18 cellular contexts compared by ENCODE assay signal in genomic region chr20:2762578-2763131, GRCh38.
"Had no signal": no experiment of that assay in that cellular context is flagged by ENCODE, and none has a peak within 500 bp of the region (broad histone marks: within the 10 kb centered on the region; RNA-seq: fewer than 3 reads in every experiment).

No MANE protein-coding gene starts in this region.

- H3K36me3 Mint-ChIP-seq: stimulated activated naive B cell treated with anti-CD40 and anti-IgM and Interleukin-4, amounts not matched to agents 10 μg/mL and 1 μg/mL and 100 μg/mL, for 72 hours had no signal

- H3K9me3 Mint-ChIP-seq: activated T-cell treated with anti-CD3 and anti-CD28 coated beads, Interleukin-2, amount 50 U/mL, for 24 hours; activated T-helper 2 cell treated with anti-CD3 and anti-CD28 coated beads, Interferon-gamma antibody, Interleukin-2, Interleukin-4, amounts not matched to agents 10 μg/mL and 5 μg/mL and 100 μg/mL, durations not matched to agents 14 hours and 24 hours and 36 hours; nephron; stimulated activated naive B cell treated with anti-CD40 and anti-IgM and Interleukin-4, amounts not matched to agents 10 μg/mL and 1 μg/mL and 100 μg/mL, for 72 hours had no signal

- H3K27ac ChIP-seq: body of pancreas, colonic mucosa, lower lobe of right lung had no signal

- H3K27ac Mint-ChIP-seq: activated CD4-positive, alpha-beta T cell treated with anti-CD3 and anti-CD28 coated beads for 36 hours; activated T-cell treated with anti-CD3 and anti-CD28 coated beads, Interleukin-2, amount 50 U/mL, for 24 hours; activated T-helper 2 cell treated with anti-CD3 and anti-CD28 coated beads, Interferon-gamma antibody, Interleukin-2, Interleukin-4, amounts not matched to agents 10 μg/mL and 5 μg/mL and 100 μg/mL, durations not matched to agents 14 hours and 24 hours and 36 hours; nephron; stimulated activated naive B cell treated with anti-CD40 and anti-IgM and Interleukin-4, amounts not matched to agents 10 μg/mL and 1 μg/mL and 100 μg/mL, for 72 hours had no signal

- H3K4me3 Mint-ChIP-seq: activated CD4-positive, alpha-beta T cell treated with anti-CD3 and anti-CD28 coated beads for 36 hours; activated T-cell treated with anti-CD3 and anti-CD28 coated beads, Interleukin-2, amount 50 U/mL, for 24 hours; nephron; stimulated activated naive B cell treated with anti-CD40 and anti-IgM and Interleukin-4, amounts not matched to agents 10 μg/mL and 1 μg/mL and 100 μg/mL, for 72 hours had no signal

- H3K27me3 ChIP-seq: body of pancreas, colonic mucosa had no signal

- H3K4me1 Mint-ChIP-seq: activated CD4-positive, alpha-beta T cell treated with anti-CD3 and anti-CD28 coated beads for 36 hours; stimulated activated naive B cell treated with anti-CD40 and anti-IgM and Interleukin-4, amounts not matched to agents 10 μg/mL and 1 μg/mL and 100 μg/mL, for 72 hours had no signal

- ATAC-seq: activated CD4-positive, alpha-beta T cell treated with anti-CD3 and anti-CD28 coated beads for 36 hours; body of pancreas; left colon; lower lobe of right lung; stimulated activated naive B cell treated with anti-CD40 and anti-IgM and Interleukin-4, amounts not matched to agents 10 μg/mL and 1 μg/mL and 100 μg/mL, for 72 hours had no signal

- DNase-seq: activated CD4-positive, alpha-beta T cell treated with anti-CD3 and anti-CD28 coated beads for 36 hours; activated CD4-positive, alpha-beta T cell treated with anti-CD3 and anti-CD28 coated beads, Interleukin-2, amount 50 U/mL, for 48 hours; activated naive CD4-positive, alpha-beta T cell treated with Interleukin-2 at 50 U/mL for 16 hours; activated T-cell treated with anti-CD3 and anti-CD28 coated beads, Interleukin-2, amount 50 U/mL, for 24 hours; body of pancreas; central memory CD4-positive, alpha-beta T cell; colonic mucosa; erythroblast; foreskin melanocyte; glutamatergic neuron; hypothalamus; islet precursor cell; left colon; lower lobe of right lung; midbrain; stimulated activated naive B cell treated with anti-CD40 and anti-IgM and Interleukin-4, amounts not matched to agents 10 μg/mL and 1 μg/mL and 100 μg/mL, for 72 hours had no signal

- H3K4me3 ChIP-seq: body of pancreas, colonic mucosa, lower lobe of right lung had no signal

- H3K36me3 ChIP-seq: colonic mucosa, lower lobe of right lung had no signal
